ENCODE assay signal across 8 cellular contexts in genomic region chr11:2927851-2928604, GRCh38. TPM values are rescaled to one million over a fixed set of nuclear protein-coding genes. Genes with fewer than 3 reads are reported as not detected.
A peak's percentile ranks its signal among the peaks of the same experiment; 100 is the strongest.
DNase-seq lines count a peak whose midpoint lies in the region; ATAC-seq and TF ChIP-seq lines count a peak whose summit lies in the region.

No MANE protein-coding gene starts in this region.

- no peak overlapping the region for H3K27ac Mint-ChIP-seq in IgD-negative memory B cell
- no peak overlapping the region for H3K27ac Mint-ChIP-seq in central memory CD8-positive, alpha-beta T cell (ENCODE audit: low read depth)

- peaks cover 28% of the 10 kb centered on the region for H3K27me3 Mint-ChIP-seq in IgD-negative memory B cell
- peaks cover 18% of the 10 kb centered on the region for H3K27me3 Mint-ChIP-seq in central memory CD8-positive, alpha-beta T cell

- H3K4me3 ChIP-seq in AG10803 (ENCODE audit: low read length) (peak overlapping the region; percentile 72), right lobe of liver (peak overlapping the region; percentile 49 to 69 (median 54))

- H3K9me3 ChIP-seq in right lobe of liver = no peaks in the 10 kb centered on the region

- no peaks in the 10 kb centered on the region for H3K27me3 ChIP-seq in right lobe of liver

- in situ Hi-C loops in GM13977 (cut with MboI; ENCODE audit: low pct_unique_long_range_greater_than_20kb, low sequenced_read_pairs, unreplicated experiment) = no loop called here

- TF ChIP-seq POLR2A in right lobe of liver (IDR thresholded peaks at IDR 0.05) = no peak

- H3K36me3 ChIP-seq in right lobe of liver = no peaks in the 10 kb centered on the region

- H3K9me3 Mint-ChIP-seq in IgD-negative memory B cell = no peaks in the 10 kb centered on the region
- H3K9me3 Mint-ChIP-seq in central memory CD8-positive, alpha-beta T cell = no peaks in the 10 kb centered on the region

- no peak for TF ChIP-seq CTCF in AG10803 (conservative IDR thresholded peaks at IDR 0.05; ENCODE audit: low read length)
- no peak for TF ChIP-seq CTCF in right lobe of liver (IDR thresholded peaks at IDR 0.05)
- TF ChIP-seq CTCF in GM13977 (IDR thresholded peaks at IDR 0.05; ENCODE audit: extremely low read depth, insufficient read depth, missing control alignments) = no peak

- 8% methylated on average over 9 of the region's 25 CpGs for WGBS in right lobe of liver (ENCODE audit: insufficient coverage, low coverage, low lambda C conversion rate, missing lambda C conversion rate)

- H3K4me1 ChIP-seq in right lobe of liver = peaks cover 0 to 21% (median 9%) of the 10 kb centered on the region in 4 donors

- intact Hi-C loops in right lobe of liver (cut with DNase I) = no loop called here

- peak; percentile 23 for DNase-seq in AG10803 (ENCODE audit: low read depth)
- DNase-seq in central memory CD8-positive, alpha-beta T cell (ENCODE audit: low spot score in 2 of 2) = no peak
- peak in 2 of 3 donors; percentile 24 to 40 for DNase-seq in right lobe of liver
- DNase-seq in DMS79 (lab: John Stamatoyannopoulos, UW) = no peak
- DNase-seq in GM13977 (ENCODE audit: low spot score) = no peak
- DNase-seq in NCI-H128 (lab: John Stamatoyannopoulos, UW; ENCODE audit: unreplicated experiment) = no peak

- no peak for ATAC-seq in central memory CD8-positive, alpha-beta T cell (replicated peaks; ENCODE audit: extremely low read depth, poor library complexity, severe bottlenecking)
- ATAC-seq in right lobe of liver = no peak
- ATAC-seq in GM19467 (IDR thresholded peaks at IDR 0.05; ENCODE audit: unreplicated experiment) = no peak

- H3K4me1 Mint-ChIP-seq in IgD-negative memory B cell = peaks cover 9 to 10% (median 10%) of the 10 kb centered on the region in 3 donors
- H3K4me1 Mint-ChIP-seq in central memory CD8-positive, alpha-beta T cell = peaks cover 20% of the 10 kb centered on the region

- no peaks in the 10 kb centered on the region for H3K36me3 Mint-ChIP-seq in IgD-negative memory B cell
- peaks cover 13% of the 10 kb centered on the region for H3K36me3 Mint-ChIP-seq in central memory CD8-positive, alpha-beta T cell (ENCODE audit: insufficient read depth)

- peak overlapping the region; percentile 52 to 86 (median 78) for H3K4me3 Mint-ChIP-seq in IgD-negative memory B cell
- H3K4me3 Mint-ChIP-seq in central memory CD8-positive, alpha-beta T cell = peak overlapping the region; percentile 79

- no peak overlapping the region for H3K27ac ChIP-seq in right lobe of liver

RNA-seq across cellular contexts. Expression of gene PHLDA2, which starts 1.2 kb away (rescaled TPM):
- not detected for polyA plus RNA-seq in IgD-negative memory B cell
- total RNA-seq in right lobe of liver = 10 to 100 TPM in 2 of 6 experiments, 1 to 10 TPM in 1, under 1 TPM in 2, not detected in 1; 0.51 to 12.7 (median 5.9) TPM

RNA-seq across cellular contexts. Expression of gene CDKN1C, which starts 42.5 kb away (rescaled TPM):
- not detected for polyA plus RNA-seq in IgD-negative memory B cell
- total RNA-seq in right lobe of liver = 1 to 10 TPM; 2.2 to 8.0 (median 3.6) TPM

Comparison
In these comparisons a context has a peak if more than half of its experiments do, and no peak if none do; other contexts are left out.
1. DNase-seq: peak in AG10803 (single experiment) and right lobe of liver (2 of 3); none in central memory CD8-positive, alpha-beta T cell (0 of 2), DMS79 (single experiment), GM13977 (single experiment) and NCI-H128 (single experiment).